ENCODE assay signal across 1 cellular context in genomic region chr6:4928426-4928825, GRCh38.
A peak's percentile ranks its signal among the peaks of the same experiment; 100 is the strongest.
TF ChIP-seq lines count a peak whose summit lies in the region.

No MANE protein-coding gene starts in this region.

TF ChIP-seq in K562, 482 proteins besides CTCF, POLR2A, EP300 and RAD21 (continued from another document and continues in another):
- TF ChIP-seq ATF6 (CRISPR knock-in tag; IDR thresholded peaks at IDR 0.05), result no peak
- peak; percentile 74; the same call in 1 of the 2 replicates for TF ChIP-seq MYBL2 (IDR thresholded peaks at IDR 0.05; ENCODE audit: low read depth)
- TF ChIP-seq MYBL2 (CRISPR knock-in tag; IDR thresholded peaks at IDR 0.05; ENCODE audit: borderline replicate concordance), result no peak
- TF ChIP-seq ZNF639 (CRISPR knock-in tag; conservative IDR thresholded peaks at IDR 0.05 in 1 of 2, IDR thresholded peaks at IDR 0.05 in 1 of 2), result peak in 1 of 2 experiments; percentile 63; a peak in 1 of 4 replicates
- TF ChIP-seq SPI1 (IDR thresholded peaks at IDR 0.05; ENCODE audit: borderline replicate concordance, low read depth, low read length), result no peak
- no peak for TF ChIP-seq ZNF431 (CRISPR knock-in tag; IDR thresholded peaks at IDR 0.05)
- no peak for TF ChIP-seq NFE2L1 (tag; IDR thresholded peaks at IDR 0.05; ENCODE audit: borderline replicate concordance, low read depth)
- TF ChIP-seq MLLT1 (IDR thresholded peaks at IDR 0.05), result peak in 1 of 2 experiments; percentile 96; a peak in 2 of 4 replicates
- no peak for TF ChIP-seq GABPB1 (CRISPR knock-in tag; IDR thresholded peaks at IDR 0.05)
- TF ChIP-seq RHOXF2B (CRISPR knock-in tag; conservative IDR thresholded peaks at IDR 0.05), result no peak
- no peak for TF ChIP-seq ZNF76 (CRISPR knock-in tag; IDR thresholded peaks at IDR 0.05; ENCODE audit: borderline replicate concordance)
- no peak for TF ChIP-seq ATF1 (CRISPR knock-in tag; IDR thresholded peaks at IDR 0.05)
- 0 out of 2 replicates have a peak, but pooled peaks have one; percentile 28 for TF ChIP-seq ATF1 (tag; IDR thresholded peaks at IDR 0.05)
- TF ChIP-seq SAP30 (IDR thresholded peaks at IDR 0.05; ENCODE audit: borderline replicate concordance, insufficient read depth, low read depth, low read length, poor library complexity, severe bottlenecking), result no peak
- TF ChIP-seq PHB (CRISPR knock-in tag; IDR thresholded peaks at IDR 0.05), result no peak
- no peak for TF ChIP-seq KAT8 (IDR thresholded peaks at IDR 0.05; ENCODE audit: low read depth)
- TF ChIP-seq TEAD2 (tag; IDR thresholded peaks at IDR 0.05), result no peak
- TF ChIP-seq CREB5 (CRISPR knock-in tag; IDR thresholded peaks at IDR 0.05), result no peak
- TF ChIP-seq KLF10 (CRISPR knock-in tag; IDR thresholded peaks at IDR 0.05), result no peak
- no peak for TF ChIP-seq CBFB (CRISPR knock-in tag; IDR thresholded peaks at IDR 0.05)
- no peak for TF ChIP-seq ZNF263 (CRISPR knock-in tag; IDR thresholded peaks at IDR 0.05; ENCODE audit: borderline replicate concordance)
- TF ChIP-seq ARNT (IDR thresholded peaks at IDR 0.05), result peak; percentile 85 to 94; a peak in 2 of 4 replicates
- no peak for TF ChIP-seq ZNF436 (CRISPR knock-in tag; IDR thresholded peaks at IDR 0.05)
- no peak for TF ChIP-seq ZNF830 (CRISPR knock-in tag; IDR thresholded peaks at IDR 0.05)
- no peak for TF ChIP-seq SMC3 (conservative IDR thresholded peaks at IDR 0.05; ENCODE audit: insufficient read depth, low read depth, low read length)
- TF ChIP-seq ZNF408 (CRISPR knock-in tag; IDR thresholded peaks at IDR 0.05; ENCODE audit: low read depth), result no peak
- no peak for TF ChIP-seq RBM22 (IDR thresholded peaks at IDR 0.05; ENCODE audit: low read depth, low read length, poor library complexity, severe bottlenecking)
- peak; percentile 74; the same call in 1 of the 2 replicates for TF ChIP-seq MBD2 (IDR thresholded peaks at IDR 0.05; ENCODE audit: borderline replicate concordance, low read depth)
- TF ChIP-seq SREBF1 (IDR thresholded peaks at IDR 0.05; ENCODE audit: borderline replicate concordance, low read depth, low read length), result no peak
- TF ChIP-seq ZC3H11A (IDR thresholded peaks at IDR 0.05; ENCODE audit: low read depth, low read length), result no peak
- no peak for TF ChIP-seq RBM15 (IDR thresholded peaks at IDR 0.05; ENCODE audit: insufficient read depth, low read length)
- no peak; a peak in 1 of 4 replicates for TF ChIP-seq FOXA3 (CRISPR knock-in tag; conservative IDR thresholded peaks at IDR 0.05 in 1 of 2, IDR thresholded peaks at IDR 0.05 in 1 of 2)
- peak; percentile 98 for TF ChIP-seq ARID1B (IDR thresholded peaks at IDR 0.05)
- TF ChIP-seq GTF2F1 (IDR thresholded peaks at IDR 0.05; ENCODE audit: low read depth, low read length), result no peak
- 0 out of 4 replicates have a peak, but pooled peaks of 1 of the 2 experiments have one; percentile 56 for TF ChIP-seq NONO (IDR thresholded peaks at IDR 0.05; ENCODE audit: low read depth in 2 of 2, low read length in 1 of 2)
- TF ChIP-seq PHF20 (IDR thresholded peaks at IDR 0.05; ENCODE audit: partially characterized antibody), result no peak
- no peak for TF ChIP-seq SAFB (IDR thresholded peaks at IDR 0.05; ENCODE audit: borderline replicate concordance, low read depth, low read length)
- TF ChIP-seq NR2F6 (CRISPR knock-in tag; IDR thresholded peaks at IDR 0.05), result no peak
- TF ChIP-seq ZMIZ1 (IDR thresholded peaks at IDR 0.05; ENCODE audit: low read depth in 2 of 2, low read length in 2 of 2), result peak in 1 of 2 experiments; percentile 88; a peak in 2 of 4 replicates
- no peak for TF ChIP-seq FOXO4 (CRISPR knock-in tag; IDR thresholded peaks at IDR 0.05)
- no peak for TF ChIP-seq ILK (tag; IDR thresholded peaks at IDR 0.05; ENCODE audit: borderline replicate concordance, low read depth)
- TF ChIP-seq L3MBTL2 (IDR thresholded peaks at IDR 0.05), result peak; percentile 28; the same call in 1 of the 2 replicates
- TF ChIP-seq ZNF143 (CRISPR knock-in tag; IDR thresholded peaks at IDR 0.05), result no peak
- no peak for TF ChIP-seq HMGN3 (IDR thresholded peaks at IDR 0.05; ENCODE audit: borderline replicate concordance, extremely low read depth, insufficient read length, low read depth, low read length)
- TF ChIP-seq TEAD4 (IDR thresholded peaks at IDR 0.05; ENCODE audit: low read length), result peak; percentile 98
- TF ChIP-seq TEAD4 (CRISPR knock-in tag; IDR thresholded peaks at IDR 0.05; ENCODE audit: borderline replicate concordance), result no peak
- no peak for TF ChIP-seq POLR3A (IDR thresholded peaks at IDR 0.05; ENCODE audit: borderline replicate concordance, extremely low read depth, insufficient read depth, insufficient read length)
- TF ChIP-seq TEAD1 (CRISPR knock-in tag; IDR thresholded peaks at IDR 0.05), result peak in 1 of 2 experiments; percentile 56; a peak in 2 of 4 replicates
- peak; percentile 85 for TF ChIP-seq POLR2AphosphoS5 (IDR thresholded peaks at IDR 0.05; ENCODE audit: control insufficient read depth, insufficient read depth, low read depth, low read length)
- no peak for TF ChIP-seq MCM7 (IDR thresholded peaks at IDR 0.05)
- no peak for TF ChIP-seq CUX1 (CRISPR knock-in tag; IDR thresholded peaks at IDR 0.05)
- TF ChIP-seq CTBP1 (IDR thresholded peaks at IDR 0.05; ENCODE audit: borderline replicate concordance), result peak; percentile 36; the same call in 1 of the 2 replicates
- no peak for TF ChIP-seq E2F5 (CRISPR knock-in tag; IDR thresholded peaks at IDR 0.05)
- no peak for TF ChIP-seq ZSCAN32 (CRISPR knock-in tag; IDR thresholded peaks at IDR 0.05)
